Comparison of ENCODE assay signal across 13 cellular contexts in genomic region chr5:122142480-122142879, GRCh38. TPM values are rescaled to one million over a fixed set of nuclear protein-coding genes. Genes with fewer than 3 reads are reported as not detected.
A peak's percentile ranks its signal among the peaks of the same experiment; 100 is the strongest.
DNase-seq lines count a peak whose midpoint lies in the region; ATAC-seq and TF ChIP-seq lines count a peak whose summit lies in the region.
"Had no signal": no experiment of that assay in that cellular context is flagged by ENCODE, and none has a peak within 500 bp of the region (broad histone marks: within the 10 kb centered on the region; RNA-seq: fewer than 3 reads in every experiment).

No MANE protein-coding gene starts in this region.

- peak overlapping the region; percentile 91 for H3K4ac ChIP-seq in IMR-90 (ENCODE audit: low read depth, low read length)

- H3K9me3 ChIP-seq in IMR-90 (ENCODE audit: control insufficient read depth, insufficient read depth, low read length) (no peaks in the 10 kb centered on the region), WERI-Rb-1 (ENCODE audit: severe bottlenecking) (no peaks in the 10 kb centered on the region)
- H3K9me3 ChIP-seq: HAP-1 had no signal

- H3K27ac ChIP-seq in IMR-90 (ENCODE audit: insufficient read depth, low read length), result peak overlapping the region; percentile 1; the same call in 1 of the 2 replicates
- no peak overlapping the region for H3K27ac ChIP-seq in WERI-Rb-1

- WGBS in IMR-90 (ENCODE audit: extremely low coverage in 2 of 2, insufficient read length in 1 of 2), 2 experiments, result 0% methylated on average over 1 of the region's 4 CpGs; no CpG with 5 or more reads in 1 of the 2 experiments

- peak overlapping the region; percentile 65 for H4K91ac ChIP-seq in IMR-90 (ENCODE audit: insufficient read depth, low read depth, low read length)

- no TSS peak for BruUV-seq in IMR-90 (replicated peaks; lab: Mats Ljungman, UMichigan)

- H2BK20ac ChIP-seq in IMR-90 (ENCODE audit: low read depth, low read length), result peak overlapping the region; percentile 94

- peak overlapping the region; percentile 75 for H2AK9ac ChIP-seq in IMR-90 (replicated peaks; ENCODE audit: low read depth, low read length, poor library complexity)

- no peaks in the 10 kb centered on the region for H4K20me1 ChIP-seq in IMR-90 (ENCODE audit: insufficient read depth, low read length)

- peak overlapping the region in 1 of 2 experiments; percentile 82; a peak in 2 of 4 replicates for H4K8ac ChIP-seq in IMR-90 (ENCODE audit: low read depth in 2 of 2, low read length in 2 of 2)

- ATAC-seq in IMR-90 (ENCODE audit: low read depth), result peak; percentile 84
- ATAC-seq: stimulated activated naive CD8-positive, alpha-beta T cell treated with anti-CD3 and anti-CD28 coated beads, Interleukin-15, amount 100 ng/mL, for 72 hours had no signal

- peak overlapping the region; percentile 86; the same call in 1 of the 2 replicates for H2AK5ac ChIP-seq in IMR-90 (ENCODE audit: low read depth, low read length)

- intact Hi-C loops in IMR-90 (cut with micrococcal nuclease), result no loop called here

- H3K4me1 ChIP-seq in IMR-90 (ENCODE audit: control insufficient read depth, insufficient read depth, low read length), result peaks cover 10% of the 10 kb centered on the region; the same call in 1 of the 2 replicates
- H3K4me1 ChIP-seq: HAP-1 had no signal

- TF ChIP-seq CTCF in BJ (IDR thresholded peaks at IDR 0.05; ENCODE audit: insufficient read depth, low read depth, low read length) (no peak), IMR-90 (conservative IDR thresholded peaks at IDR 0.05; ENCODE audit: low read depth, low read length) (no peak), astrocyte of the spinal cord (IDR thresholded peaks at IDR 0.05; ENCODE audit: low read depth, low read length) (no peak), WERI-Rb-1 (IDR thresholded peaks at IDR 0.05; ENCODE audit: low read depth, low read length) (no peak)

- H3K23ac ChIP-seq in IMR-90 (ENCODE audit: low read depth, low read length), result peak overlapping the region; percentile 80

- peak overlapping the region; percentile 72 for H2AFZ ChIP-seq in IMR-90 (replicated peaks; ENCODE audit: low read length, poor library complexity)

- H2BK15ac ChIP-seq in IMR-90 (ENCODE audit: low read depth, low read length), result peak overlapping the region; percentile 79; the same call in 2 of the 3 replicates

- peak overlapping the region; percentile 47 for H3K14ac ChIP-seq in IMR-90 (replicated peaks; ENCODE audit: low read depth, low read length)

- peak; percentile 59 for TF ChIP-seq POLR2A in IMR-90 (IDR thresholded peaks at IDR 0.05; ENCODE audit: low read depth, low read length)

- peak overlapping the region; percentile 21; the same call in 1 of the 2 replicates for H4K5ac ChIP-seq in IMR-90 (ENCODE audit: low read depth, low read length)

- peak overlapping the region; percentile 78 for H2BK120ac ChIP-seq in IMR-90 (ENCODE audit: low read depth, low read length)

- H3K56ac ChIP-seq in IMR-90 (ENCODE audit: extremely low read depth, insufficient read depth, low read length), result 0 out of 2 replicates have a peak overlapping the region, but pooled peaks have one; percentile 32

- no peaks in the 10 kb centered on the region for H3K27me3 ChIP-seq in BJ (ENCODE audit: control insufficient read depth, insufficient read depth, low read length)
- no peaks in the 10 kb centered on the region for H3K27me3 ChIP-seq in IMR-90 (ENCODE audit: control insufficient read depth, insufficient read depth, low read length)
- no peaks in the 10 kb centered on the region for H3K27me3 ChIP-seq in WERI-Rb-1 (ENCODE audit: insufficient read depth, low read depth, severe bottlenecking)

- peak overlapping the region; percentile 71; the same call in 1 of the 2 replicates for H3K18ac ChIP-seq in IMR-90 (ENCODE audit: low read depth, low read length)

- POLR2A ChIA-PET in BJ (lab: Charles Lee) (interaction anchor here (0.6 kb wide), 1 partner anchor 53 kb away, joined by 4 read pairs; no protein-coding TSS in a partner anchor), IMR-90 (lab: Charles Lee; ENCODE audit: unreplicated experiment) (interaction anchor here (0.8 kb wide), 1 partner anchor 16 kb away, joined by 4 read pairs; no protein-coding TSS in a partner anchor)

- H3K79me1 ChIP-seq in IMR-90 (ENCODE audit: low read depth in 1 of 2, low read length in 2 of 2), result 0 out of 4 replicates have a peak, but pooled peaks cover 0 to 5% of the 10 kb centered on the region in 2 experiments

- in situ Hi-C loops in IMR-90 (cut with MboI; ENCODE audit: low sequenced_read_pairs) (no loop called here), astrocyte of the spinal cord (cut with HindIII; ENCODE audit: low sequenced_read_pairs) (no loop called here)

- H3K9me1 ChIP-seq in IMR-90 (ENCODE audit: insufficient read depth, low read length), result peaks cover 11% of the 10 kb centered on the region

- peak overlapping the region; percentile 55; the same call in 1 of the 2 replicates for H3K4me2 ChIP-seq in IMR-90 (ENCODE audit: low read depth, low read length)

- peak overlapping the region; percentile 92 for H2BK5ac ChIP-seq in IMR-90 (ENCODE audit: low read depth, low read length, poor library complexity, severe bottlenecking)

- no peak overlapping the region for H3K9ac ChIP-seq in IMR-90 (ENCODE audit: low read depth, low read length)

- H3K4me3 ChIP-seq in BJ (ENCODE audit: low read depth, low read length), result no peak overlapping the region
- H3K4me3 ChIP-seq in IMR-90 (ENCODE audit: insufficient read depth, low read depth, low read length), result no peak overlapping the region
- no peak overlapping the region for H3K4me3 ChIP-seq in astrocyte of the spinal cord (ENCODE audit: low read depth, low read length)
- H3K4me3 ChIP-seq in WERI-Rb-1 (ENCODE audit: low read depth, low read length), result no peak overlapping the region
- H3K4me3 ChIP-seq: HAP-1 had no signal

- H3K36me3 ChIP-seq in BJ (ENCODE audit: control insufficient read depth, insufficient read depth, low read length), result no peaks in the 10 kb centered on the region
- H3K36me3 ChIP-seq in IMR-90 (ENCODE audit: control insufficient read depth, insufficient read depth, low read length), result no peaks in the 10 kb centered on the region
- H3K36me3 ChIP-seq in WERI-Rb-1, result no peaks in the 10 kb centered on the region
- H3K36me3 ChIP-seq: HAP-1 had no signal

- dilution Hi-C loops in IMR-90 (cut with HindIII; ENCODE audit: low sequenced_read_pairs, unreplicated experiment), result no loop called here

- CTCF ChIA-PET in BJ (lab: Yijun Ruan, JAX), result interaction anchor here (0.5 to 1.0 kb wide), 4 partner anchors 14 to 52 kb away, joined by 3 to 4 read pairs (median 4); no protein-coding TSS in a partner anchor
- CTCF ChIA-PET in IMR-90 (lab: Yijun Ruan, JAX), result interaction anchor here (0.8 kb wide), 1 partner anchor 16 kb away, joined by 3 read pairs; no protein-coding TSS in a partner anchor

- no peak for TF ChIP-seq RAD21 in IMR-90 (IDR thresholded peaks at IDR 0.05; ENCODE audit: low read length)

- DNase-seq in BJ (ENCODE audit: low read depth) (peak; percentile 73), IMR-90 (peak; percentile 93), astrocyte of the spinal cord (ENCODE audit: low read depth, low spot score) (peak; percentile 90), kidney glomerular epithelial cell (lab: John Stamatoyannopoulos, UW) (peak; percentile 88), T-helper 2 cell (no peak), WERI-Rb-1 (no peak), DMS53 treated with DMSO at 0.1 percent for 48 hours (lab: John Stamatoyannopoulos, UW; ENCODE audit: unreplicated experiment) (no peak)
- DNase-seq in activated CD4-positive, CD25-positive, alpha-beta regulatory T cell treated with anti-CD3 and anti-CD28 coated beads, Interleukin-2, amount 50 U/mL, for 72 hours, result no peak
- DNase-seq: activated naive CD4-positive, alpha-beta T cell treated with Interleukin-2 at 50 U/mL for 16 hours; C1 segment of cervical spinal cord; RPMI8226; stimulated activated naive CD8-positive, alpha-beta T cell treated with anti-CD3 and anti-CD28 coated beads, Interleukin-15, amount 100 ng/mL, for 72 hours had no signal

TF ChIP-seq in IMR-90, 13 proteins besides CTCF, POLR2A, EP300 and RAD21 (continues in another document):
- TF ChIP-seq CEBPB (IDR thresholded peaks at IDR 0.05; ENCODE audit: low read depth, low read length) (peak; percentile 25; the same call in 1 of the 2 replicates), MAZ (IDR thresholded peaks at IDR 0.05; ENCODE audit: borderline replicate concordance, low read depth, low read length) (no peak), RFX5 (IDR thresholded peaks at IDR 0.05; ENCODE audit: low read depth, low read length) (peak; percentile 26; the same call in 1 of the 2 replicates), CHD1 (IDR thresholded peaks at IDR 0.05; ENCODE audit: low read depth, low read length) (no peak), SMC3 (IDR thresholded peaks at IDR 0.05; ENCODE audit: low read depth, low read length) (no peak), MAFK (IDR thresholded peaks at IDR 0.05; ENCODE audit: low read depth, low read length) (peak; percentile 49), NFE2L2 (IDR thresholded peaks at IDR 0.05; ENCODE audit: low read depth, low read length) (0 out of 2 replicates have a peak, but pooled peaks have one; percentile 31), USF2 (IDR thresholded peaks at IDR 0.05; ENCODE audit: low read depth, low read length) (no peak), ELK1 (IDR thresholded peaks at IDR 0.05; ENCODE audit: borderline replicate concordance, low read depth, low read length) (no peak), MXI1 (IDR thresholded peaks at IDR 0.05; ENCODE audit: borderline replicate concordance, low read depth, low read length) (no peak)

RNA-seq across cellular contexts. Expression of gene ZNF474, which starts 13.1 kb away (rescaled TPM):
- 0.06 and 0.22 TPM in 2 replicates for polyA plus RNA-seq in BJ (2011; rRNA removed)
- not detected in 2 replicates for polyA minus RNA-seq in BJ (2011; rRNA and poly(A)+ RNA removed)
- 0.54 and 0.56 TPM in 2 replicates for total RNA-seq in IMR-90 (2012; rRNA removed)
- 0.19 and 0.24 TPM in 2 replicates for polyA plus RNA-seq in IMR-90 (2012; rRNA removed)
- 0.02 and 0.13 TPM in 2 replicates for polyA plus RNA-seq in IMR-90 (2012; cell fraction: cytosol; rRNA removed)
- 0.15 and 0.34 TPM in 2 replicates for polyA plus RNA-seq in IMR-90 (2012; cell fraction: nucleus; rRNA removed; ENCODE audit: low replicate concordance)

Comparison
In these comparisons a context has a peak if more than half of its experiments do, and no peak if none do; other contexts are left out.
1. DNase-seq: peak in BJ (single experiment), IMR-90 (single experiment), astrocyte of the spinal cord (single experiment) and kidney glomerular epithelial cell (single experiment); none in T-helper 2 cell (0 of 5), WERI-Rb-1 (single experiment), activated CD4-positive, CD25-positive, alpha-beta regulatory T cell treated with anti-CD3 and anti-CD28 coated beads, Interleukin-2, amount 50 U/mL, for 72 hours (single experiment) and DMS53 treated with DMSO at 0.1 percent for 48 hours (single experiment).